In the genomic region with DNA sequence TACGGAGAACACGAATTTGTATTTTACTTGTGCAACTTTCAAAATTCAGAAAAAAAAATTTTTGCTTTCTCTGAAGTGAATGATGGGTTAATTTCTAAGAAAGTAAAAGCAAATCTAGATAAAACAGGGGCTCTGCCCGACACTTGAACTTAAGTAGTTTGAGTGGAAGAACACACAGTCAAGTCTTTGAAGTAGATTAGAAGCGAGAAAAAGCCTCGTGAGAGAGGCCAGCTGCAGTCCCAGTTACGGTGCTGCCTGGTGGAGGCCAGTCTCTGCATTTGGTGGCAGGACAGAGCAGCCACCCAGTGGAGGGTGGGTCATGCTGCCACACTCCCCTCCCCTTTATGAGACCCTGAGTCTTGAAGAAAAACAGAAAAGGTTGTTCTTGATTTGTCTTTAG, we compare ENCODE assay signal across 1 cellular context.
TF ChIP-seq lines count a peak whose summit lies in the region.

No MANE protein-coding gene starts in this region.

TF ChIP-seq in K562, 482 proteins besides CTCF, POLR2A, EP300 and RAD21 (continued from another document):
- TF ChIP-seq, protein P1, sequence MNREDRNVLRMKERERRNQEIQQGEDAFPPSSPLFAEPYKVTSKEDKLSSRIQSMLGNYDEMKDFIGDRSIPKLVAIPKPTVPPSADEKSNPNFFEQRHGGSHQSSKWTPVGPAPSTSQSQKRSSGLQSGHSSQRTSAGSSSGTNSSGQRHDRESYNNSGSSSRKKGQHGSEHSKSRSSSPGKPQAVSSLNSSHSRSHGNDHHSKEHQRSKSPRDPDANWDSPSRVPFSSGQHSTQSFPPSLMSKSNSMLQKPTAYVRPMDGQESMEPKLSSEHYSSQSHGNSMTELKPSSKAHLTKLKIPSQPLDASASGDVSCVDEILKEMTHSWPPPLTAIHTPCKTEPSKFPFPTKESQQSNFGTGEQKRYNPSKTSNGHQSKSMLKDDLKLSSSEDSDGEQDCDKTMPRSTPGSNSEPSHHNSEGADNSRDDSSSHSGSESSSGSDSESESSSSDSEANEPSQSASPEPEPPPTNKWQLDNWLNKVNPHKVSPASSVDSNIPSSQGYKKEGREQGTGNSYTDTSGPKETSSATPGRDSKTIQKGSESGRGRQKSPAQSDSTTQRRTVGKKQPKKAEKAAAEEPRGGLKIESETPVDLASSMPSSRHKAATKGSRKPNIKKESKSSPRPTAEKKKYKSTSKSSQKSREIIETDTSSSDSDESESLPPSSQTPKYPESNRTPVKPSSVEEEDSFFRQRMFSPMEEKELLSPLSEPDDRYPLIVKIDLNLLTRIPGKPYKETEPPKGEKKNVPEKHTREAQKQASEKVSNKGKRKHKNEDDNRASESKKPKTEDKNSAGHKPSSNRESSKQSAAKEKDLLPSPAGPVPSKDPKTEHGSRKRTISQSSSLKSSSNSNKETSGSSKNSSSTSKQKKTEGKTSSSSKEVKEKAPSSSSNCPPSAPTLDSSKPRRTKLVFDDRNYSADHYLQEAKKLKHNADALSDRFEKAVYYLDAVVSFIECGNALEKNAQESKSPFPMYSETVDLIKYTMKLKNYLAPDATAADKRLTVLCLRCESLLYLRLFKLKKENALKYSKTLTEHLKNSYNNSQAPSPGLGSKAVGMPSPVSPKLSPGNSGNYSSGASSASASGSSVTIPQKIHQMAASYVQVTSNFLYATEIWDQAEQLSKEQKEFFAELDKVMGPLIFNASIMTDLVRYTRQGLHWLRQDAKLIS (CRISPR knock-in tag; IDR thresholded peaks at IDR 0.05): no peak
- TF ChIP-seq, protein P2, sequence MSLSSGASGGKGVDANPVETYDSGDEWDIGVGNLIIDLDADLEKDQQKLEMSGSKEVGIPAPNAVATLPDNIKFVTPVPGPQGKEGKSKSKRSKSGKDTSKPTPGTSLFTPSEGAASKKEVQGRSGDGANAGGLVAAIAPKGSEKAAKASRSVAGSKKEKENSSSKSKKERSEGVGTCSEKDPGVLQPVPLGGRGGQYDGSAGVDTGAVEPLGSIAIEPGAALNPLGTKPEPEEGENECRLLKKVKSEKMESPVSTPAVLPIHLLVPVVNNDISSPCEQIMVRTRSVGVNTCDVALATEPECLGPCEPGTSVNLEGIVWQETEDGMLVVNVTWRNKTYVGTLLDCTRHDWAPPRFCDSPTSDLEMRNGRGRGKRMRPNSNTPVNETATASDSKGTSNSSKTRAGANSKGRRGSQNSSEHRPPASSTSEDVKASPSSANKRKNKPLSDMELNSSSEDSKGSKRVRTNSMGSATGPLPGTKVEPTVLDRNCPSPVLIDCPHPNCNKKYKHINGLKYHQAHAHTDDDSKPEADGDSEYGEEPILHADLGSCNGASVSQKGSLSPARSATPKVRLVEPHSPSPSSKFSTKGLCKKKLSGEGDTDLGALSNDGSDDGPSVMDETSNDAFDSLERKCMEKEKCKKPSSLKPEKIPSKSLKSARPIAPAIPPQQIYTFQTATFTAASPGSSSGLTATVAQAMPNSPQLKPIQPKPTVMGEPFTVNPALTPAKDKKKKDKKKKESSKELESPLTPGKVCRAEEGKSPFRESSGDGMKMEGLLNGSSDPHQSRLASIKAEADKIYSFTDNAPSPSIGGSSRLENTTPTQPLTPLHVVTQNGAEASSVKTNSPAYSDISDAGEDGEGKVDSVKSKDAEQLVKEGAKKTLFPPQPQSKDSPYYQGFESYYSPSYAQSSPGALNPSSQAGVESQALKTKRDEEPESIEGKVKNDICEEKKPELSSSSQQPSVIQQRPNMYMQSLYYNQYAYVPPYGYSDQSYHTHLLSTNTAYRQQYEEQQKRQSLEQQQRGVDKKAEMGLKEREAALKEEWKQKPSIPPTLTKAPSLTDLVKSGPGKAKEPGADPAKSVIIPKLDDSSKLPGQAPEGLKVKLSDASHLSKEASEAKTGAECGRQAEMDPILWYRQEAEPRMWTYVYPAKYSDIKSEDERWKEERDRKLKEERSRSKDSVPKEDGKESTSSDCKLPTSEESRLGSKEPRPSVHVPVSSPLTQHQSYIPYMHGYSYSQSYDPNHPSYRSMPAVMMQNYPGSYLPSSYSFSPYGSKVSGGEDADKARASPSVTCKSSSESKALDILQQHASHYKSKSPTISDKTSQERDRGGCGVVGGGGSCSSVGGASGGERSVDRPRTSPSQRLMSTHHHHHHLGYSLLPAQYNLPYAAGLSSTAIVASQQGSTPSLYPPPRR (CRISPR knock-in tag; IDR thresholded peaks at IDR 0.05; ENCODE audit: borderline replicate concordance): no peak
- TF ChIP-seq, protein P3, sequence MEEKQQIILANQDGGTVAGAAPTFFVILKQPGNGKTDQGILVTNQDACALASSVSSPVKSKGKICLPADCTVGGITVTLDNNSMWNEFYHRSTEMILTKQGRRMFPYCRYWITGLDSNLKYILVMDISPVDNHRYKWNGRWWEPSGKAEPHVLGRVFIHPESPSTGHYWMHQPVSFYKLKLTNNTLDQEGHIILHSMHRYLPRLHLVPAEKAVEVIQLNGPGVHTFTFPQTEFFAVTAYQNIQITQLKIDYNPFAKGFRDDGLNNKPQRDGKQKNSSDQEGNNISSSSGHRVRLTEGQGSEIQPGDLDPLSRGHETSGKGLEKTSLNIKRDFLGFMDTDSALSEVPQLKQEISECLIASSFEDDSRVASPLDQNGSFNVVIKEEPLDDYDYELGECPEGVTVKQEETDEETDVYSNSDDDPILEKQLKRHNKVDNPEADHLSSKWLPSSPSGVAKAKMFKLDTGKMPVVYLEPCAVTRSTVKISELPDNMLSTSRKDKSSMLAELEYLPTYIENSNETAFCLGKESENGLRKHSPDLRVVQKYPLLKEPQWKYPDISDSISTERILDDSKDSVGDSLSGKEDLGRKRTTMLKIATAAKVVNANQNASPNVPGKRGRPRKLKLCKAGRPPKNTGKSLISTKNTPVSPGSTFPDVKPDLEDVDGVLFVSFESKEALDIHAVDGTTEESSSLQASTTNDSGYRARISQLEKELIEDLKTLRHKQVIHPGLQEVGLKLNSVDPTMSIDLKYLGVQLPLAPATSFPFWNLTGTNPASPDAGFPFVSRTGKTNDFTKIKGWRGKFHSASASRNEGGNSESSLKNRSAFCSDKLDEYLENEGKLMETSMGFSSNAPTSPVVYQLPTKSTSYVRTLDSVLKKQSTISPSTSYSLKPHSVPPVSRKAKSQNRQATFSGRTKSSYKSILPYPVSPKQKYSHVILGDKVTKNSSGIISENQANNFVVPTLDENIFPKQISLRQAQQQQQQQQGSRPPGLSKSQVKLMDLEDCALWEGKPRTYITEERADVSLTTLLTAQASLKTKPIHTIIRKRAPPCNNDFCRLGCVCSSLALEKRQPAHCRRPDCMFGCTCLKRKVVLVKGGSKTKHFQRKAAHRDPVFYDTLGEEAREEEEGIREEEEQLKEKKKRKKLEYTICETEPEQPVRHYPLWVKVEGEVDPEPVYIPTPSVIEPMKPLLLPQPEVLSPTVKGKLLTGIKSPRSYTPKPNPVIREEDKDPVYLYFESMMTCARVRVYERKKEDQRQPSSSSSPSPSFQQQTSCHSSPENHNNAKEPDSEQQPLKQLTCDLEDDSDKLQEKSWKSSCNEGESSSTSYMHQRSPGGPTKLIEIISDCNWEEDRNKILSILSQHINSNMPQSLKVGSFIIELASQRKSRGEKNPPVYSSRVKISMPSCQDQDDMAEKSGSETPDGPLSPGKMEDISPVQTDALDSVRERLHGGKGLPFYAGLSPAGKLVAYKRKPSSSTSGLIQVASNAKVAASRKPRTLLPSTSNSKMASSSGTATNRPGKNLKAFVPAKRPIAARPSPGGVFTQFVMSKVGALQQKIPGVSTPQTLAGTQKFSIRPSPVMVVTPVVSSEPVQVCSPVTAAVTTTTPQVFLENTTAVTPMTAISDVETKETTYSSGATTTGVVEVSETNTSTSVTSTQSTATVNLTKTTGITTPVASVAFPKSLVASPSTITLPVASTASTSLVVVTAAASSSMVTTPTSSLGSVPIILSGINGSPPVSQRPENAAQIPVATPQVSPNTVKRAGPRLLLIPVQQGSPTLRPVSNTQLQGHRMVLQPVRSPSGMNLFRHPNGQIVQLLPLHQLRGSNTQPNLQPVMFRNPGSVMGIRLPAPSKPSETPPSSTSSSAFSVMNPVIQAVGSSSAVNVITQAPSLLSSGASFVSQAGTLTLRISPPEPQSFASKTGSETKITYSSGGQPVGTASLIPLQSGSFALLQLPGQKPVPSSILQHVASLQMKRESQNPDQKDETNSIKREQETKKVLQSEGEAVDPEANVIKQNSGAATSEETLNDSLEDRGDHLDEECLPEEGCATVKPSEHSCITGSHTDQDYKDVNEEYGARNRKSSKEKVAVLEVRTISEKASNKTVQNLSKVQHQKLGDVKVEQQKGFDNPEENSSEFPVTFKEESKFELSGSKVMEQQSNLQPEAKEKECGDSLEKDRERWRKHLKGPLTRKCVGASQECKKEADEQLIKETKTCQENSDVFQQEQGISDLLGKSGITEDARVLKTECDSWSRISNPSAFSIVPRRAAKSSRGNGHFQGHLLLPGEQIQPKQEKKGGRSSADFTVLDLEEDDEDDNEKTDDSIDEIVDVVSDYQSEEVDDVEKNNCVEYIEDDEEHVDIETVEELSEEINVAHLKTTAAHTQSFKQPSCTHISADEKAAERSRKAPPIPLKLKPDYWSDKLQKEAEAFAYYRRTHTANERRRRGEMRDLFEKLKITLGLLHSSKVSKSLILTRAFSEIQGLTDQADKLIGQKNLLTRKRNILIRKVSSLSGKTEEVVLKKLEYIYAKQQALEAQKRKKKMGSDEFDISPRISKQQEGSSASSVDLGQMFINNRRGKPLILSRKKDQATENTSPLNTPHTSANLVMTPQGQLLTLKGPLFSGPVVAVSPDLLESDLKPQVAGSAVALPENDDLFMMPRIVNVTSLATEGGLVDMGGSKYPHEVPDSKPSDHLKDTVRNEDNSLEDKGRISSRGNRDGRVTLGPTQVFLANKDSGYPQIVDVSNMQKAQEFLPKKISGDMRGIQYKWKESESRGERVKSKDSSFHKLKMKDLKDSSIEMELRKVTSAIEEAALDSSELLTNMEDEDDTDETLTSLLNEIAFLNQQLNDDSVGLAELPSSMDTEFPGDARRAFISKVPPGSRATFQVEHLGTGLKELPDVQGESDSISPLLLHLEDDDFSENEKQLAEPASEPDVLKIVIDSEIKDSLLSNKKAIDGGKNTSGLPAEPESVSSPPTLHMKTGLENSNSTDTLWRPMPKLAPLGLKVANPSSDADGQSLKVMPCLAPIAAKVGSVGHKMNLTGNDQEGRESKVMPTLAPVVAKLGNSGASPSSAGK (IDR thresholded peaks at IDR 0.05): no peak
- no peak for TF ChIP-seq TRIM24 (IDR thresholded peaks at IDR 0.05)
- TF ChIP-seq TAF9B (IDR thresholded peaks at IDR 0.05; ENCODE audit: partially characterized antibody): no peak
- TF ChIP-seq ZNF583 (CRISPR knock-in tag; IDR thresholded peaks at IDR 0.05): no peak
- no peak for TF ChIP-seq SOX6 (IDR thresholded peaks at IDR 0.05)
- TF ChIP-seq SRSF1 (IDR thresholded peaks at IDR 0.05; ENCODE audit: low read depth, low read length): no peak
- no peak for TF ChIP-seq CBX8 (IDR thresholded peaks at IDR 0.05; ENCODE audit: borderline replicate concordance, extremely low read depth, low read depth, low read length, poor library complexity, severe bottlenecking)
- no peak for TF ChIP-seq SNIP1 (IDR thresholded peaks at IDR 0.05; ENCODE audit: low read depth)
